In genomic region chr4:133147922-133148689, GRCh38 we compare ENCODE assay signal across 10 cellular contexts. TPM values are rescaled to one million over a fixed set of nuclear protein-coding genes. Genes with fewer than 3 reads are reported as not detected.
DNase-seq lines count a peak whose midpoint lies in the region; ATAC-seq, FAIRE-seq and TF ChIP-seq lines count a peak whose summit lies in the region.
"Had no signal": no experiment of that assay in that cellular context is flagged by ENCODE, and none has a peak within 500 bp of the region (broad histone marks: within the 10 kb centered on the region; RNA-seq: fewer than 3 reads in every experiment).

No MANE protein-coding gene starts in this region.

- no peak overlapping the region for H3K4ac ChIP-seq in mesenchymal stem cell (ENCODE audit: low read depth in 1 of 2, low read length in 2 of 2)

- TF ChIP-seq CTCF in D721Med (IDR thresholded peaks at IDR 0.05; ENCODE audit: insufficient read depth, missing control alignments) (no peak), upper lobe of right lung (IDR thresholded peaks at IDR 0.05) (no peak), colonic mucosa (IDR thresholded peaks at IDR 0.05) (no peak)

- H3K23ac ChIP-seq in mesenchymal stem cell (ENCODE audit: low read length in 2 of 2): no peak overlapping the region

- H2BK120ac ChIP-seq in mesenchymal stem cell (ENCODE audit: low read depth, low read length): no peak overlapping the region

- H3K27ac ChIP-seq in mesenchymal stem cell (ENCODE audit: low read length, poor library complexity, severe bottlenecking) (no peak overlapping the region), upper lobe of right lung (no peak overlapping the region), colonic mucosa (no peak overlapping the region)

- H3K18ac ChIP-seq in mesenchymal stem cell (ENCODE audit: low read depth in 1 of 2, low read length in 2 of 2): peak overlapping the region; percentile 52 to 81

- H2AK5ac ChIP-seq in mesenchymal stem cell (ENCODE audit: low read length, severe bottlenecking): no peak overlapping the region

- H4K91ac ChIP-seq in mesenchymal stem cell (ENCODE audit: low read length): no peak overlapping the region

- H3K4me3 ChIP-seq in mesenchymal stem cell (ENCODE audit: insufficient read depth in 1 of 2, low read depth in 1 of 2, low read length in 2 of 2) (peak overlapping the region; percentile 66 to 85), upper lobe of right lung (peak overlapping the region; percentile 50), colonic mucosa (no peak overlapping the region)

- H2BK15ac ChIP-seq in mesenchymal stem cell (ENCODE audit: low read depth, poor library complexity, severe bottlenecking): no peak overlapping the region

- peak overlapping the region; percentile 31 for H4K8ac ChIP-seq in mesenchymal stem cell (ENCODE audit: low read length)

- no peak for FAIRE-seq in D721Med (lab: Jason Lieb, UNC)
- FAIRE-seq: islet of Langerhans had no signal

- DNase-seq in D721Med (ENCODE audit: insufficient read length, low spot score): peak; percentile 21
- peak; percentile 51 for DNase-seq in NCI-H1105 treated with DMSO at 0.1 percent for 48 hours (lab: John Stamatoyannopoulos, UW)
- peak; percentile 76 for DNase-seq in ecto neural progenitor cell (ENCODE audit: low spot score)
- DNase-seq in mesenchymal stem cell: peak; percentile 79
- DNase-seq in upper lobe of right lung: peak; percentile 64
- DNase-seq in colonic mucosa: no peak
- no peak for DNase-seq in stimulated activated CD4-positive, alpha-beta T cell treated with anti-CD3 and anti-CD28 coated beads, Interleukin-2, amount 100 ng/mL, for 48 hours
- no peak for DNase-seq in stimulated activated CD4-positive, alpha-beta T cell treated with anti-CD3 and anti-CD28 coated beads, Interleukin-4, amount 100 ng/mL, for 24 hours

- no peak overlapping the region for H2BK12ac ChIP-seq in mesenchymal stem cell (ENCODE audit: low read length in 2 of 2)

- peak overlapping the region; percentile 98 for H3K4me2 ChIP-seq in mesenchymal stem cell (ENCODE audit: low read length, poor library complexity, severe bottlenecking)

- H3K4me1 ChIP-seq in mesenchymal stem cell (ENCODE audit: control insufficient read depth, insufficient read depth, low read depth, low read length) (peaks cover 26% of the 10 kb centered on the region), upper lobe of right lung (peaks cover 55% of the 10 kb centered on the region), colonic mucosa (no peaks in the 10 kb centered on the region)

- no peak overlapping the region for H3K9ac ChIP-seq in mesenchymal stem cell (ENCODE audit: low read length)
- H3K9ac ChIP-seq in colonic mucosa (ENCODE audit: low read depth in 2 of 2, low read length in 2 of 2): no peak overlapping the region

- H3K36me3 ChIP-seq in mesenchymal stem cell (ENCODE audit: control insufficient read depth in 1 of 2, insufficient read depth in 2 of 2, low read depth in 1 of 2, low read length in 2 of 2): no peaks in the 10 kb centered on the region
- H3K36me3 ChIP-seq in upper lobe of right lung: no peaks in the 10 kb centered on the region
- no peaks in the 10 kb centered on the region for H3K36me3 ChIP-seq in colonic mucosa

- peak; percentile 26 for ATAC-seq in upper lobe of right lung

- H2BK5ac ChIP-seq in mesenchymal stem cell (ENCODE audit: low read depth, low read length, poor library complexity, severe bottlenecking): no peak overlapping the region

- intact Hi-C loops in upper lobe of right lung (cut with DNase I): no loop called here
- intact Hi-C loops in colonic mucosa (cut with DNase I): no loop called here

- no peak overlapping the region for H3K14ac ChIP-seq in mesenchymal stem cell (ENCODE audit: low read length in 2 of 2)

- H2AFZ ChIP-seq in mesenchymal stem cell (ENCODE audit: low read depth, low read length): peak overlapping the region; percentile 39

- no peaks in the 10 kb centered on the region for H3K79me1 ChIP-seq in mesenchymal stem cell (replicated peaks; ENCODE audit: low read length, poor library complexity, severe bottlenecking)

- WGBS in mesenchymal stem cell: 1% methylated on average over 51 of the region's 54 CpGs

- H3K9me3 ChIP-seq in mesenchymal stem cell (ENCODE audit: control insufficient read depth, low read length) (no peaks in the 10 kb centered on the region), upper lobe of right lung (no peaks in the 10 kb centered on the region), colonic mucosa (no peaks in the 10 kb centered on the region)

- peaks cover 13 to 91% of the 10 kb centered on the region in 2 experiments for H3K27me3 ChIP-seq in mesenchymal stem cell (ENCODE audit: control insufficient read depth in 1 of 2, insufficient read depth in 1 of 2, low read length in 2 of 2)
- peaks cover 82% of the 10 kb centered on the region for H3K27me3 ChIP-seq in upper lobe of right lung
- peaks cover 53% of the 10 kb centered on the region for H3K27me3 ChIP-seq in colonic mucosa

RNA-seq across cellular contexts. Expression of gene PCDH10, which starts 1.0 kb away (rescaled TPM):
- 4.5 TPM for polyA plus RNA-seq in mesenchymal stem cell (2013, experiment 1 of 2)
- polyA plus RNA-seq in mesenchymal stem cell (2013, experiment 2 of 2): 4.5 TPM
- total RNA-seq in upper lobe of right lung (0.41 TPM), colonic mucosa (under 1 TPM; 0.22 to 0.37 TPM)
- polyA plus RNA-seq: IgD-negative memory B cell had no signal

Comparison
In these comparisons a context has a peak if more than half of its experiments do, and no peak if none do; other contexts are left out.
1. DNase-seq: peak in D721Med (single experiment), NCI-H1105 treated with DMSO at 0.1 percent for 48 hours (single experiment), ecto neural progenitor cell (single experiment), mesenchymal stem cell (single experiment) and upper lobe of right lung (single experiment); none in colonic mucosa (single experiment), stimulated activated CD4-positive, alpha-beta T cell treated with anti-CD3 and anti-CD28 coated beads, Interleukin-2, amount 100 ng/mL, for 48 hours (0 of 2) and stimulated activated CD4-positive, alpha-beta T cell treated with anti-CD3 and anti-CD28 coated beads, Interleukin-4, amount 100 ng/mL, for 24 hours (single experiment).